In genomic region chr3:42975955-42976354, GRCh38 we compare ENCODE assay signal across 9 cellular contexts. TPM values are rescaled to one million over a fixed set of nuclear protein-coding genes. Genes with fewer than 3 reads are reported as not detected.
"Had no signal": no experiment of that assay in that cellular context is flagged by ENCODE, and none has a peak within 500 bp of the region (broad histone marks: within the 10 kb centered on the region; RNA-seq: fewer than 3 reads in every experiment).

No MANE protein-coding gene starts in this region.

- FAIRE-seq: HepG2, HTR-8/SVneo had no signal

- H3K9ac ChIP-seq: KMS-11 had no signal

- ATAC-seq: HepG2 had no signal

- DNase-seq: IMR-90, KBM-7, KG1 had no signal

- H3K4me3 Mint-ChIP-seq: IgD-negative memory B cell had no signal

- H3K27ac Mint-ChIP-seq: IgD-negative memory B cell had no signal

- H3K27ac ChIP-seq: HL-60, KMS-11 had no signal

- H3K4me2 ChIP-seq: KMS-11 had no signal

RNA-seq across cellular contexts. Expression of gene GASK1A, which starts 3.2 kb away (rescaled TPM):
- total RNA-seq: HepG2, HT1080 had no signal
- polyA plus RNA-seq: HepG2, IgD-negative memory B cell had no signal
